15 cellular contexts compared by ENCODE assay signal in genomic region chr11:35427158-35427557, GRCh38. TPM values are rescaled to one million over a fixed set of nuclear protein-coding genes. Genes with fewer than 3 reads are reported as not detected.
DNase-seq lines count a peak whose midpoint lies in the region; ATAC-seq and TF ChIP-seq lines count a peak whose summit lies in the region.
"Had no signal": no experiment of that assay in that cellular context is flagged by ENCODE, and none has a peak within 500 bp of the region (broad histone marks: within the 10 kb centered on the region; RNA-seq: fewer than 3 reads in every experiment).

No MANE protein-coding gene starts in this region.

- H3K4me3 Mint-ChIP-seq in brain, result peak overlapping the region in 4 of 5 experiments; percentile 21 to 69 (median 42)
- H3K4me3 Mint-ChIP-seq: activated B cell treated with CpG ODN at 0.5 μM for 24 hours, naive B cell had no signal

- intact Hi-C loops in Right ventricle myocardium superior (cut with DNase I), result no loop called here
- intact Hi-C loops in cardiac septum (cut with DNase I), result no loop called here

- no peaks in the 10 kb centered on the region for H3K36me3 Mint-ChIP-seq in brain
- H3K36me3 Mint-ChIP-seq: naive B cell had no signal

- ATAC-seq in Right ventricle myocardium superior (ENCODE audit: poor library complexity) (peak; percentile 73), GM19395 (IDR thresholded peaks at IDR 0.05; ENCODE audit: unreplicated experiment) (no peak), GM18861 (IDR thresholded peaks at IDR 0.05; ENCODE audit: unreplicated experiment) (no peak)

- H3K4me1 Mint-ChIP-seq in brain, result peaks cover 34% of the 10 kb centered on the region
- H3K4me1 Mint-ChIP-seq: activated B cell treated with CpG ODN at 0.5 μM for 24 hours, naive B cell had no signal

- no peaks in the 10 kb centered on the region for H3K9me3 Mint-ChIP-seq in brain
- H3K9me3 Mint-ChIP-seq: activated B cell treated with CpG ODN at 0.5 μM for 24 hours, naive B cell had no signal

- no peak for TF ChIP-seq CTCF in brain (conservative IDR thresholded peaks at IDR 0.05)

- peak overlapping the region in 4 of 5 experiments; percentile 83 to 98 (median 86) for H3K27ac Mint-ChIP-seq in brain
- H3K27ac Mint-ChIP-seq: activated B cell treated with CpG ODN at 0.5 μM for 24 hours had no signal

- DNase-seq in Right ventricle myocardium superior, result peak; percentile 46
- DNase-seq in cardiac septum (ENCODE audit: low spot score), result no peak
- DNase-seq in inferior parietal cortex (ENCODE audit: extremely low spot score), result peak; percentile 42
- DNase-seq in NCI-H446 treated with DMSO at 0.1 percent for 48 hours (lab: John Stamatoyannopoulos, UW), result no peak
- no peak for DNase-seq in DMS 273 (lab: John Stamatoyannopoulos, UW; ENCODE audit: unreplicated experiment)
- DNase-seq: ACHN, activated B cell treated with CpG ODN at 0.5 μM for 24 hours, activated gamma-delta T cell treated with Interleukin-2 at 50 U/mL for 16 hours, GF-D8, naive B cell, NCI-H446, SIG-M5 had no signal

- peaks cover 8% of the 10 kb centered on the region for H3K27me3 Mint-ChIP-seq in brain

RNA-seq across cellular contexts. Expression of gene SLC1A2, which starts 7.8 kb away (rescaled TPM):
- total RNA-seq in Right ventricle myocardium superior (2.0 TPM), cardiac septum (8.8 TPM)
- polyA plus RNA-seq in brain (ENCODE audit: insufficient read depth, low read depth, low replicate concordance), result 108 TPM
- total RNA-seq: activated B cell treated with CpG ODN at 0.5 μM for 24 hours had no signal

Comparison
In these comparisons a context has a peak if more than half of its experiments do, and no peak if none do; other contexts are left out.
1. DNase-seq: peak in Right ventricle myocardium superior (single experiment) and inferior parietal cortex (single experiment); none in cardiac septum (single experiment), NCI-H446 treated with DMSO at 0.1 percent for 48 hours (single experiment) and DMS 273 (single experiment).